In genomic region chr15:78445875-78446274, GRCh38 we compare ENCODE assay signal across 26 cellular contexts. TPM values are rescaled to one million over a fixed set of nuclear protein-coding genes. Genes with fewer than 3 reads are reported as not detected.
DNase-seq lines count a peak whose midpoint lies in the region; ATAC-seq and TF ChIP-seq lines count a peak whose summit lies in the region.
"Had no signal": no experiment of that assay in that cellular context is flagged by ENCODE, and none has a peak within 500 bp of the region (broad histone marks: within the 10 kb centered on the region; RNA-seq: fewer than 3 reads in every experiment).

No MANE protein-coding gene starts in this region.

- DNase-seq in MCF 10A (ENCODE audit: unreplicated experiment) (no peak), breast epithelium (ENCODE audit: low spot score in 2 of 2) (no peak), natural killer cell (no peak), uterus (no peak), GM20000 (ENCODE audit: low spot score) (no peak)
- no peak for DNase-seq in activated naive CD8-positive, alpha-beta T cell treated with anti-CD3 and anti-CD28 coated beads, Interleukin-2, amount 50 U/mL, for 24 hours
- DNase-seq: activated naive CD4-positive, alpha-beta T cell; activated T-cell treated with anti-CD3 and anti-CD28 coated beads, Interleukin-2, amount 50 U/mL, for 1 hour; anterior cingulate cortex; CD4-positive, alpha-beta memory T cell; DMS153; effector CD4-positive, alpha-beta T cell; left colon; MG63; mucosa of descending colon; NCI-H1105; NCI-H1930; NCI-H526; nephron progenitor cell; OCI-M1; stimulated activated CD4-positive, alpha-beta T cell treated with anti-CD3 and anti-CD28 coated beads, Interleukin-15, amount 100 ng/mL, for 24 hours; stimulated activated CD4-positive, alpha-beta T cell treated with anti-CD3 and anti-CD28 coated beads, Interleukin-4, amount 100 ng/mL, for 4 hours; T-cell had no signal

- H3K4me3 Mint-ChIP-seq in MCF 10A (ENCODE audit: unreplicated experiment) (no peak overlapping the region), natural killer cell (no peak overlapping the region)
- no peak overlapping the region for H3K4me3 Mint-ChIP-seq in activated naive CD8-positive, alpha-beta T cell treated with anti-CD3 and anti-CD28 coated beads, Interleukin-2, amount 50 U/mL, for 24 hours
- H3K4me3 Mint-ChIP-seq: nephron progenitor cell, T-cell had no signal

- no peak for TF ChIP-seq CTCF in MCF 10A (IDR thresholded peaks at IDR 0.05; ENCODE audit: unreplicated experiment)
- TF ChIP-seq CTCF in breast epithelium (IDR thresholded peaks at IDR 0.05), result no peak
- TF ChIP-seq CTCF in natural killer cell (IDR thresholded peaks at IDR 0.05), result no peak
- TF ChIP-seq CTCF in uterus (IDR thresholded peaks at IDR 0.05), result no peak
- TF ChIP-seq CTCF in GM20000 (IDR thresholded peaks at IDR 0.05; ENCODE audit: extremely low read depth, missing control alignments), result no peak

- POLR2A ChIA-PET in MCF 10A (lab: Yijun Ruan, JAX), result no interaction called here

- intact Hi-C loops in MCF 10A (cut with micrococcal nuclease), result no loop called here
- intact Hi-C loops in breast epithelium (cut with DNase I; ENCODE audit: low total_unique reads), result no loop called here
- intact Hi-C loops in natural killer cell (cut with micrococcal nuclease), result no loop called here
- intact Hi-C loops in uterus (cut with DNase I; ENCODE audit: low total_unique reads), result no loop called here

- H3K4me1 Mint-ChIP-seq in MCF 10A (ENCODE audit: insufficient read depth, unreplicated experiment) (peaks cover 14% of the 10 kb centered on the region), natural killer cell (peaks cover 67 to 74% of the 10 kb centered on the region in 2 donors)
- H3K4me1 Mint-ChIP-seq in activated naive CD8-positive, alpha-beta T cell treated with anti-CD3 and anti-CD28 coated beads, Interleukin-2, amount 50 U/mL, for 24 hours, result peaks cover 64% of the 10 kb centered on the region

- CTCF ChIA-PET in MCF 10A (lab: Yijun Ruan, JAX), result interaction anchor here (1.1 kb wide), 1 partner anchor 14 kb away, joined by 3 read pairs; no protein-coding TSS in a partner anchor

- H3K9me3 Mint-ChIP-seq in MCF 10A (ENCODE audit: unreplicated experiment), result no peaks in the 10 kb centered on the region
- H3K9me3 Mint-ChIP-seq in activated naive CD8-positive, alpha-beta T cell treated with anti-CD3 and anti-CD28 coated beads, Interleukin-2, amount 50 U/mL, for 24 hours, result no peaks in the 10 kb centered on the region
- H3K9me3 Mint-ChIP-seq in natural killer cell, result no peaks in the 10 kb centered on the region
- H3K9me3 Mint-ChIP-seq: CD4-positive, alpha-beta memory T cell; nephron progenitor cell; T-cell had no signal

- BruUV-seq in MCF 10A (replicated peaks; lab: Mats Ljungman, UMichigan), result no TSS peak

- no peak overlapping the region for H3K4me3 ChIP-seq in breast epithelium
- no peak overlapping the region for H3K4me3 ChIP-seq in uterus
- H3K4me3 ChIP-seq: GM12878, MG63, mucosa of descending colon had no signal

- H3K27me3 Mint-ChIP-seq in MCF 10A (ENCODE audit: insufficient read depth, unreplicated experiment) (no peaks in the 10 kb centered on the region), natural killer cell (ENCODE audit: low read depth in 2 of 2) (no peaks in the 10 kb centered on the region)
- H3K27me3 Mint-ChIP-seq in activated naive CD8-positive, alpha-beta T cell treated with anti-CD3 and anti-CD28 coated beads, Interleukin-2, amount 50 U/mL, for 24 hours, result no peaks in the 10 kb centered on the region
- H3K27me3 Mint-ChIP-seq: CD4-positive, alpha-beta memory T cell; T-cell had no signal

- no peaks in the 10 kb centered on the region for H3K9me3 ChIP-seq in breast epithelium
- H3K9me3 ChIP-seq in uterus, result no peaks in the 10 kb centered on the region
- H3K9me3 ChIP-seq: MG63, mucosa of descending colon had no signal

- H3K4me1 ChIP-seq in breast epithelium (peaks cover 0 to 4% of the 10 kb centered on the region in 2 donors), uterus (peaks cover 0 to 6% of the 10 kb centered on the region in 2 donors)

- no peak overlapping the region for H3K27ac ChIP-seq in breast epithelium
- no peak overlapping the region for H3K27ac ChIP-seq in uterus
- H3K27ac ChIP-seq: epithelial cell of prostate had no signal

- H3K36me3 Mint-ChIP-seq in MCF 10A (ENCODE audit: insufficient read depth, unreplicated experiment) (peaks cover 74% of the 10 kb centered on the region), natural killer cell (peaks cover 16% of the 10 kb centered on the region)
- H3K36me3 Mint-ChIP-seq in activated naive CD8-positive, alpha-beta T cell treated with anti-CD3 and anti-CD28 coated beads, Interleukin-2, amount 50 U/mL, for 24 hours (ENCODE audit: low read depth), result peaks cover 67% of the 10 kb centered on the region

- H3K36me3 ChIP-seq in breast epithelium, result peaks cover 4% of the 10 kb centered on the region
- no peaks in the 10 kb centered on the region for H3K36me3 ChIP-seq in uterus

- ATAC-seq in activated naive CD8-positive, alpha-beta T cell treated with anti-CD3 and anti-CD28 coated beads, Interleukin-2, amount 50 U/mL, for 24 hours, result no peak
- ATAC-seq in natural killer cell (no peak), GM19455 (IDR thresholded peaks at IDR 0.05; ENCODE audit: unreplicated experiment) (no peak)
- ATAC-seq: left colon, mucosa of descending colon, T-cell had no signal

- H3K27me3 ChIP-seq in breast epithelium (no peaks in the 10 kb centered on the region), uterus (no peaks in the 10 kb centered on the region)
- H3K27me3 ChIP-seq: MG63 had no signal

- TF ChIP-seq POLR2A in breast epithelium (IDR thresholded peaks at IDR 0.05), result no peak
- no peak for TF ChIP-seq POLR2A in uterus (IDR thresholded peaks at IDR 0.05)

- H3K27ac Mint-ChIP-seq in MCF 10A (ENCODE audit: low read depth, unreplicated experiment), result peak overlapping the region; percentile 57
- peak overlapping the region; percentile 33 for H3K27ac Mint-ChIP-seq in activated naive CD8-positive, alpha-beta T cell treated with anti-CD3 and anti-CD28 coated beads, Interleukin-2, amount 50 U/mL, for 24 hours
- peak overlapping the region; percentile 40 to 41 for H3K27ac Mint-ChIP-seq in natural killer cell
- H3K27ac Mint-ChIP-seq: T-cell had no signal

RNA-seq across cellular contexts. Expression of gene IREB2, which starts 7.9 kb away (rescaled TPM):
- total RNA-seq in MCF 10A (2022) (43.4 and 50.1 TPM in 2 replicates), breast epithelium (10 to 100 TPM; 45.8 to 52.2 (median 49.5) TPM), natural killer cell (100 to 1,000 TPM in 1 of 3 donors, 10 to 100 TPM in 2; 84.9 to 121 (median 99.0) TPM), uterus (10 to 100 TPM; 15.1 to 81.7 (median 51.4) TPM)
